ENCODE assay signal across 21 cellular contexts in the genomic region with DNA sequence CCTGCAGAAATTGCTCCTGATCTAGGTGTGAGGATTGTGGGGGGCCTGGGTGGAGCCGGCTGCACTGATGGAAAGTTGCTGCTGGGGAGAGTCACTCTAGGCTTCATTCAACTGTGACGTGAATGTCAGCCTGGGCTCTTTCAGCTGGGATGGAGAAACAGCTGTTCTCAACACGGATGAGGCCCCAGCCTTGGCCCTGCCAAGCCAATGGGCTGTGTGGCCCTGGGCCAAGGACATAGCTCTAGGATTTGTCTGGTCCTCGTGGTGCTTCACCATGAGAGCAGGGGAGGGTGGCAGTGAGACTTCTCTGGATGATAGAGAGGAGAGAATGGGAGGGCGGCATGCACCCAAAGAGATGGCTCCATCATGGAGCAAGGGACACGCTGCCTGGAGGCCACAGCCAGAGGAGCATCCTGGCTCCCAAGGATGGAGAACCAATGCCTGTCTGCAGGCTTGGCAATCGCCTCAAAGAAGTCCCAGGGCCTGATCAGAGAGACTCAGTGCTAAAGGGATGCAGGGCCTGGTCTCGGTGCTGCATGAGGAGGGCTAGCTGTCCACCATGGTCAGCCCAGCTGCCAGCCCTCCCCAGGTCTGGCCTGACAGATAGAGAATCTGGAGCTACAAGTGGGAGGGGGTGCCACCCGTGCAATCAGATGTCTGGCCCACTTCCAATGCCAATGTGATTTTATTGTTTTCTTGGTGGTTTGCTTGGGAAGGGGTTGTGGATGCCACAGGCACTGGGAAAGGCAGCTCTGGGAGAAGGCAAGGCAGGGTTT.
DNase-seq lines count a peak whose midpoint lies in the region; ATAC-seq and TF ChIP-seq lines count a peak whose summit lies in the region.
"Had no signal": no experiment of that assay in that cellular context is flagged by ENCODE, and none has a peak within 500 bp of the region (broad histone marks: within the 10 kb centered on the region; RNA-seq: fewer than 3 reads in every experiment).

No MANE protein-coding gene starts in this region.

- H3K27me3 Mint-ChIP-seq in activated CD8-positive, alpha-beta memory T cell treated with anti-CD3 and anti-CD28 coated beads, Interleukin-2, amount 10 ng/mL, durations not matched to agents 7 days and 5 days, result no peaks in the 10 kb centered on the region
- H3K27me3 Mint-ChIP-seq in T-cell, result no peaks in the 10 kb centered on the region

- H2AFZ ChIP-seq in neuronal stem cell (ENCODE audit: low read length), result no peak overlapping the region

- H3K18ac ChIP-seq in neuronal stem cell (ENCODE audit: low read length), result peak overlapping the region; percentile 46

- H4K91ac ChIP-seq in neuronal stem cell (ENCODE audit: low read depth, low read length, poor library complexity), result no peak overlapping the region

- peaks cover 68% of the 10 kb centered on the region for H3K4me1 Mint-ChIP-seq in activated CD8-positive, alpha-beta memory T cell treated with anti-CD3 and anti-CD28 coated beads, Interleukin-2, amount 10 ng/mL, durations not matched to agents 7 days and 5 days
- H3K4me1 Mint-ChIP-seq in T-cell, result peaks cover 78 to 87% (median 80%) of the 10 kb centered on the region in 3 donors

- no peak overlapping the region for H2BK5ac ChIP-seq in neuronal stem cell (ENCODE audit: low read length)

- H3K9ac ChIP-seq in neuronal stem cell (ENCODE audit: low read depth, low read length, poor library complexity), result no peak overlapping the region

- no peak overlapping the region for H3K4me3 Mint-ChIP-seq in activated CD8-positive, alpha-beta memory T cell treated with anti-CD3 and anti-CD28 coated beads, Interleukin-2, amount 10 ng/mL, durations not matched to agents 7 days and 5 days
- peak overlapping the region in 1 of 3 donors; percentile 33 for H3K4me3 Mint-ChIP-seq in T-cell

- H3K36me3 ChIP-seq in HEK293 (ENCODE audit: control insufficient read depth in 2 of 2, insufficient read depth in 1 of 2, low read length in 2 of 2), result no peaks in the 10 kb centered on the region
- H3K36me3 ChIP-seq in neuronal stem cell (replicated peaks in 1 of 2; ENCODE audit: control insufficient read depth in 2 of 2, insufficient read depth in 2 of 2, low read length in 2 of 2), result no peaks in the 10 kb centered on the region
- H3K36me3 ChIP-seq: adrenal gland, upper lobe of left lung had no signal

- no peaks in the 10 kb centered on the region for H3K27me3 ChIP-seq in neuronal stem cell (ENCODE audit: control insufficient read depth in 3 of 3, insufficient read depth in 3 of 3, low read depth in 1 of 3, low read length in 3 of 3)
- H3K27me3 ChIP-seq: adrenal gland, upper lobe of left lung had no signal

- no peaks in the 10 kb centered on the region for H3K4me1 ChIP-seq in HEK293 (ENCODE audit: control insufficient read depth, insufficient read depth, low read length)
- peaks cover 12 to 17% of the 10 kb centered on the region in 2 donors for H3K4me1 ChIP-seq in neuronal stem cell (ENCODE audit: control insufficient read depth in 2 of 2, insufficient read depth in 1 of 2, low read depth in 1 of 2, low read length in 2 of 2)
- H3K4me1 ChIP-seq: adrenal gland had no signal

- H2AK5ac ChIP-seq in neuronal stem cell (ENCODE audit: low read depth, low read length), result peak overlapping the region; percentile 40

- H3K9me3 ChIP-seq in HEK293 (ENCODE audit: control insufficient read depth, insufficient read depth, low read depth, low read length), result no peaks in the 10 kb centered on the region
- peaks cover 0 to 2% of the 10 kb centered on the region in 2 donors for H3K9me3 ChIP-seq in neuronal stem cell (replicated peaks in 1 of 2; ENCODE audit: control insufficient read depth in 2 of 2, insufficient read depth in 1 of 2, low read depth in 1 of 2, low read length in 2 of 2)
- H3K9me3 ChIP-seq: adrenal gland had no signal

- TF ChIP-seq CTCF in HEK293 (tag by site-specific recombination; IDR thresholded peaks at IDR 0.05), result no peak

- no peak overlapping the region for H2BK12ac ChIP-seq in neuronal stem cell (ENCODE audit: low read length)

- H3K27ac Mint-ChIP-seq in activated CD8-positive, alpha-beta memory T cell treated with anti-CD3 and anti-CD28 coated beads, Interleukin-2, amount 10 ng/mL, durations not matched to agents 7 days and 5 days, result peak overlapping the region; percentile 57
- H3K27ac Mint-ChIP-seq in T-cell, result peak overlapping the region; percentile 28 to 49

- H3K79me1 ChIP-seq in neuronal stem cell (ENCODE audit: low read depth, low read length), result no peaks in the 10 kb centered on the region

- peak overlapping the region; percentile 20 for H2BK15ac ChIP-seq in neuronal stem cell (ENCODE audit: low read length)

- H3K4ac ChIP-seq in neuronal stem cell (ENCODE audit: low read length), result no peak overlapping the region

- H3K23ac ChIP-seq in neuronal stem cell (ENCODE audit: low read depth, low read length, poor library complexity), result no peak overlapping the region

- WGBS in neuronal stem cell (ENCODE audit: extremely low coverage in 2 of 2, insufficient read length in 2 of 2, insufficient replicate concordance in 1 of 2), 2 donors, result no CpG with 5 or more reads among the region's 9 CpGs

- CTCF ChIA-PET in activated CD8-positive, alpha-beta memory T cell treated with anti-CD3 and anti-CD28 coated beads, Interleukin-2, amount 10 ng/mL, durations not matched to agents 7 days and 5 days (lab: Charles Lee), result interaction anchor here (1.6 to 5.8 kb wide), 3 partner anchors 10 to 142 kb away, joined by 3 to 34 read pairs (median 4); a partner anchor contains a TSS
- CTCF ChIA-PET in HEK293 (lab: Yijun Ruan, JAX), result no interaction called here
- CTCF ChIA-PET in T-cell (lab: Charles Lee), result interaction anchor here in 1 of 2 donors (0.9 kb wide), 1 partner anchor 45 kb away, joined by 3 read pairs; no protein-coding TSS in a partner anchor

- H2BK120ac ChIP-seq in neuronal stem cell (ENCODE audit: low read depth, low read length), result no peak overlapping the region

- H3K36me3 Mint-ChIP-seq in activated CD8-positive, alpha-beta memory T cell treated with anti-CD3 and anti-CD28 coated beads, Interleukin-2, amount 10 ng/mL, durations not matched to agents 7 days and 5 days, result no peaks in the 10 kb centered on the region
- no peaks in the 10 kb centered on the region for H3K36me3 Mint-ChIP-seq in T-cell

- no peak overlapping the region for H3K4me3 ChIP-seq in HEK293 (ENCODE audit: low read depth, low read length)
- no peak overlapping the region for H3K4me3 ChIP-seq in neuronal stem cell (ENCODE audit: low read length in 2 of 2)
- H3K4me3 ChIP-seq: adrenal gland, dorsolateral prefrontal cortex, lung, upper lobe of left lung had no signal

- H4K8ac ChIP-seq in neuronal stem cell (ENCODE audit: low read depth, low read length), result no peak overlapping the region

- no peaks in the 10 kb centered on the region for H3K9me3 Mint-ChIP-seq in activated CD8-positive, alpha-beta memory T cell treated with anti-CD3 and anti-CD28 coated beads, Interleukin-2, amount 10 ng/mL, durations not matched to agents 7 days and 5 days (ENCODE audit: low read depth)
- H3K9me3 Mint-ChIP-seq in T-cell, result peaks cover 0 to 5% (median 0%) of the 10 kb centered on the region in 3 donors

- ATAC-seq in activated CD8-positive, alpha-beta memory T cell treated with anti-CD3 and anti-CD28 coated beads, Interleukin-2, amount 10 ng/mL, durations not matched to agents 7 days and 5 days, result no peak
- ATAC-seq in T-cell (replicated peaks in 1 of 4), result no peak

- no peak for DNase-seq in activated CD8-positive, alpha-beta memory T cell treated with anti-CD3 and anti-CD28 coated beads, Interleukin-2, amount 10 ng/mL, durations not matched to agents 7 days and 5 days
- no peak for DNase-seq in activated CD8-positive, alpha-beta memory T cell treated with anti-CD3 and anti-CD28 coated beads, Interleukin-2, amount 50 U/mL, for 4 hours
- DNase-seq in T-cell (no peak), neuronal stem cell (ENCODE audit: low spot score) (no peak), NCI-H128 (lab: John Stamatoyannopoulos, UW; ENCODE audit: unreplicated experiment) (no peak), GDM1 (lab: John Stamatoyannopoulos, UW) (no peak)
- DNase-seq: dorsolateral prefrontal cortex; foreskin fibroblast; HCEC 1CT; hippocampal formation; Kasumi-1; NCI-H1048; NCI-H2107; NCI-H526 treated with DMSO at 0.1 percent for 48 hours; occipital lobe; stimulated activated CD4-positive, alpha-beta T cell treated with anti-CD3 and anti-CD28 coated beads, Interleukin-4, amount 100 ng/mL, for 4 hours; upper lobe of left lung had no signal

- H3K27ac ChIP-seq in HEK293 (ENCODE audit: extremely low read depth, low read depth, low read length) (no peak overlapping the region), neuronal stem cell (replicated peaks; ENCODE audit: low read length) (no peak overlapping the region)
- H3K27ac ChIP-seq: adrenal gland, dorsolateral prefrontal cortex, upper lobe of left lung, VCaP had no signal

- H3K14ac ChIP-seq in neuronal stem cell (ENCODE audit: low read length), result no peak overlapping the region

- H3K4me2 ChIP-seq in neuronal stem cell (ENCODE audit: insufficient read depth, low read length, poor library complexity, severe bottlenecking), result no peak overlapping the region

- POLR2A ChIA-PET in HEK293 (lab: Yijun Ruan, JAX), result no interaction called here
- POLR2A ChIA-PET in T-cell (lab: Charles Lee), result interaction anchor here in 1 of 2 donors (0.6 to 1.1 kb wide), 2 partner anchors 18 to 143 kb away, joined by 3 to 6 read pairs; no protein-coding TSS in a partner anchor

TF ChIP-seq in HEK293, 187 proteins besides CTCF, POLR2A, EP300 and RAD21:
- 0 out of 2 replicates have a peak, but pooled peaks have one; percentile 21 for TF ChIP-seq ZNF335 (tag by site-specific recombination; conservative IDR thresholded peaks at IDR 0.05)
- TF ChIP-seq ZNF76 (tag by site-specific recombination; IDR thresholded peaks at IDR 0.05; ENCODE audit: borderline replicate concordance, low read depth), result no peak
